ENCODE assay signal across 10 cellular contexts in genomic region chr18:57764087-57764486, GRCh38.
"Had no signal": no experiment of that assay in that cellular context is flagged by ENCODE, and none has a peak within 500 bp of the region (broad histone marks: within the 10 kb centered on the region; RNA-seq: fewer than 3 reads in every experiment).

No MANE protein-coding gene starts in this region.

- H3K9me3 Mint-ChIP-seq: H9 had no signal

- ATAC-seq: GM23338 had no signal

- H3K4me2 ChIP-seq: GM23338, KMS-11 had no signal

- H3K4me3 ChIP-seq: GM23338 had no signal

- DNase-seq: H9, HCEC 1CT, IMR-90, Karpas-422, KBM-7 had no signal

- H2AFZ ChIP-seq: GM23338 had no signal

- H3K4me3 Mint-ChIP-seq: GM23338, H9 had no signal

- H3K9ac ChIP-seq: KMS-11 had no signal

- FAIRE-seq: H1, H54, HTR-8/SVneo had no signal

- H3K27ac ChIP-seq: KMS-11 had no signal

- H3K27ac Mint-ChIP-seq: GM23338, H9 had no signal

- H3K4me1 Mint-ChIP-seq: GM23338, H9 had no signal
